1 cellular context compared by ENCODE assay signal in the genomic region with DNA sequence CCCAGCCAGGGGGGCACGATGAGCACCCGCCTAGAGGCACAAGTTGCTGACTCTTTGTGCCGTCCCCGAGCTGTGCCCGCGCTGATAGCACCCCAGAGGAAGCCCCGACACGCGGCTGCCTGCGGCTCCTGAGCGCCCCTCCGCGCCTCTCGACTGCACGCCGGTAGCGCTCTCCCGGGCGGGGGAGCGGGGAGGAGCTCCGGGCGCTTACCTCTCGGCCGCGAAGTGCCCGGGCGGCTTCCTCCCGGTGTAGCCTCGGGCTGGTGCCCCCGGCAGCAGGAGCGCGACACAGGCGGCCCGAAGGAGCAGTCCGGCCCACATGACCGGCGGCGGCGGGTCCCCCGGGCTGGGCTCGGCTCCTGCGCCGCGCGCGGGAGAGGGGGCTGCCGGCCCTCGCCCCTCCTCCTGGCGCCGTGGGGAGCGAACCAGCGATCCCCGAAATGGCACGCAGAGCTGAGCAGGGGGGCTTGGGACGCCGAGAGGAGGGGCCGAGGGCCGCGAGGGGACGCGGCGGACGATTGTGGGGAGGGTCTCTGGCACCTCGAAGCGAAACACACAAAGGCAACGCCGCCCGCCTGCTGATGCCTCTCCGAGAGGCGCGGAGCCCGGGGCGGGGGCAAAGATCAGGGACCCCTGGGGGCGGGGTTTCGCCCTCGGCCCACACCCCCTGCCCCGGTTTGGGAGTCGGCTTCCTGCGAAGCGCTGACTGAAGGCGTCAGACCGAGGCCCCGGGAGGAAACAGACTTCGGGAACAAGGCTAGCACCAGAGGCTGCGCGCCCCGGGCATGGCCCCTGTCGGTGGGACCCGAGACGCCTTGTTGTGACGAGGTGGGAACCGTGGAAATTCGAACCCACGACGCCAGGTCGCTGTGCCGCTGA.
TF ChIP-seq lines count a peak whose summit lies in the region.

A gene with protein sequence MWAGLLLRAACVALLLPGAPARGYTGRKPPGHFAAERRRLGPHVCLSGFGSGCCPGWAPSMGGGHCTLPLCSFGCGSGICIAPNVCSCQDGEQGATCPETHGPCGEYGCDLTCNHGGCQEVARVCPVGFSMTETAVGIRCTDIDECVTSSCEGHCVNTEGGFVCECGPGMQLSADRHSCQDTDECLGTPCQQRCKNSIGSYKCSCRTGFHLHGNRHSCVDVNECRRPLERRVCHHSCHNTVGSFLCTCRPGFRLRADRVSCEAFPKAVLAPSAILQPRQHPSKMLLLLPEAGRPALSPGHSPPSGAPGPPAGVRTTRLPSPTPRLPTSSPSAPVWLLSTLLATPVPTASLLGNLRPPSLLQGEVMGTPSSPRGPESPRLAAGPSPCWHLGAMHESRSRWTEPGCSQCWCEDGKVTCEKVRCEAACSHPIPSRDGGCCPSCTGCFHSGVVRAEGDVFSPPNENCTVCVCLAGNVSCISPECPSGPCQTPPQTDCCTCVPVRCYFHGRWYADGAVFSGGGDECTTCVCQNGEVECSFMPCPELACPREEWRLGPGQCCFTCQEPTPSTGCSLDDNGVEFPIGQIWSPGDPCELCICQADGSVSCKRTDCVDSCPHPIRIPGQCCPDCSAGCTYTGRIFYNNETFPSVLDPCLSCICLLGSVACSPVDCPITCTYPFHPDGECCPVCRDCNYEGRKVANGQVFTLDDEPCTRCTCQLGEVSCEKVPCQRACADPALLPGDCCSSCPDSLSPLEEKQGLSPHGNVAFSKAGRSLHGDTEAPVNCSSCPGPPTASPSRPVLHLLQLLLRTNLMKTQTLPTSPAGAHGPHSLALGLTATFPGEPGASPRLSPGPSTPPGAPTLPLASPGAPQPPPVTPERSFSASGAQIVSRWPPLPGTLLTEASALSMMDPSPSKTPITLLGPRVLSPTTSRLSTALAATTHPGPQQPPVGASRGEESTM (minus strand): TSS at position 600 of the 879 bp plus-strand sequence. CDS start 279 bp downstream, at position 321.

TF ChIP-seq in HepG2, 621 proteins besides CTCF, POLR2A, EP300 and RAD21 (continued from another document):
- TF ChIP-seq, protein P1, sequence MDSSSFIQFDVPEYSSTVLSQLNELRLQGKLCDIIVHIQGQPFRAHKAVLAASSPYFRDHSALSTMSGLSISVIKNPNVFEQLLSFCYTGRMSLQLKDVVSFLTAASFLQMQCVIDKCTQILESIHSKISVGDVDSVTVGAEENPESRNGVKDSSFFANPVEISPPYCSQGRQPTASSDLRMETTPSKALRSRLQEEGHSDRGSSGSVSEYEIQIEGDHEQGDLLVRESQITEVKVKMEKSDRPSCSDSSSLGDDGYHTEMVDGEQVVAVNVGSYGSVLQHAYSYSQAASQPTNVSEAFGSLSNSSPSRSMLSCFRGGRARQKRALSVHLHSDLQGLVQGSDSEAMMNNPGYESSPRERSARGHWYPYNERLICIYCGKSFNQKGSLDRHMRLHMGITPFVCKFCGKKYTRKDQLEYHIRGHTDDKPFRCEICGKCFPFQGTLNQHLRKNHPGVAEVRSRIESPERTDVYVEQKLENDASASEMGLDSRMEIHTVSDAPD (CRISPR knock-in tag; IDR thresholded peaks at IDR 0.05): no peak
- TF ChIP-seq, protein P2, sequence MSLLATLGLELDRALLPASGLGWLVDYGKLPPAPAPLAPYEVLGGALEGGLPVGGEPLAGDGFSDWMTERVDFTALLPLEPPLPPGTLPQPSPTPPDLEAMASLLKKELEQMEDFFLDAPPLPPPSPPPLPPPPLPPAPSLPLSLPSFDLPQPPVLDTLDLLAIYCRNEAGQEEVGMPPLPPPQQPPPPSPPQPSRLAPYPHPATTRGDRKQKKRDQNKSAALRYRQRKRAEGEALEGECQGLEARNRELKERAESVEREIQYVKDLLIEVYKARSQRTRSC (CRISPR knock-in tag; IDR thresholded peaks at IDR 0.05; ENCODE audit: low read depth): no peak
- TF ChIP-seq ZNF446 (CRISPR knock-in tag; IDR thresholded peaks at IDR 0.05) (no peak), MEIS1 (CRISPR knock-in tag; IDR thresholded peaks at IDR 0.05; ENCODE audit: borderline replicate concordance) (no peak), NFE2 (CRISPR knock-in tag; IDR thresholded peaks at IDR 0.05) (no peak), RFX5 (IDR thresholded peaks at IDR 0.05; ENCODE audit: low read depth, low read length) (no peak), POGZ (CRISPR knock-in tag; IDR thresholded peaks at IDR 0.05) (no peak), TBL1XR1 (IDR thresholded peaks at IDR 0.05; ENCODE audit: borderline replicate concordance, low read length, partially characterized antibody) (no peak), NCOA2 (CRISPR knock-in tag; IDR thresholded peaks at IDR 0.05) (no peak; the same call in 1 of the 2 replicates)
- TF ChIP-seq, protein P3, sequence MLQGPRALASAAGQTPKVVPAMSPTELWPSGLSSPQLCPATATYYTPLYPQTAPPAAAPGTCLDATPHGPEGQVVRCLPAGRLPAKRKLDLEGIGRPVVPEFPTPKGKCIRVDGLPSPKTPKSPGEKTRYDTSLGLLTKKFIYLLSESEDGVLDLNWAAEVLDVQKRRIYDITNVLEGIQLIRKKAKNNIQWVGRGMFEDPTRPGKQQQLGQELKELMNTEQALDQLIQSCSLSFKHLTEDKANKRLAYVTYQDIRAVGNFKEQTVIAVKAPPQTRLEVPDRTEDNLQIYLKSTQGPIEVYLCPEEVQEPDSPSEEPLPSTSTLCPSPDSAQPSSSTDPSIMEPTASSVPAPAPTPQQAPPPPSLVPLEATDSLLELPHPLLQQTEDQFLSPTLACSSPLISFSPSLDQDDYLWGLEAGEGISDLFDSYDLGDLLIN (CRISPR knock-in tag; IDR thresholded peaks at IDR 0.05; ENCODE audit: borderline replicate concordance): no peak
